10 cellular contexts compared by ENCODE assay signal in the genomic region with DNA sequence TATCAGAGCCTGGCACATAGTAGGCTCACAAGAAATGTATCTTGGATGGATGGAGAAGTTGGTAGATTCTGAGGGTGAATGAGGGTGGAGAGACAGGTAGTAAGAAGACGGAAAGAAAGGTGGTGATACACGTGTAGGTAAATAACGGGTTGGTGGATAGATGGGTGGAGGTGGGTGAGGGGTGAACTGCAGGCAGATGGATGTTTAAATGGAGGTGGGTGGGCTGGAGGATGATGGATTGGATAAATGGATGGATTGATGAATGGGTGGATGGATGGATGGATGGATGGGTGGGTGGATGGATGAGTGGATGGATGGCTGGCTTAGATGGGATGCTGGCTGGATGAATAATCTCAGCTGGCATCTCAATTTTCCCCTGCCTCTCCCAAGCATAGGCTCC. TPM values are rescaled to one million over a fixed set of nuclear protein-coding genes. Genes with fewer than 3 reads are reported as not detected.
"Had no signal": no experiment of that assay in that cellular context is flagged by ENCODE, and none has a peak within 500 bp of the region (broad histone marks: within the 10 kb centered on the region; RNA-seq: fewer than 3 reads in every experiment).

No MANE protein-coding gene starts in this region.

- ATAC-seq: GM23338 had no signal

- H2AFZ ChIP-seq: GM23338 had no signal

- H3K27ac ChIP-seq: HL-60 had no signal

- DNase-seq: H9, HCEC 1CT, HFFc6, KG1 had no signal

- FAIRE-seq: H1, H54 had no signal

- H3K4me2 ChIP-seq: GM23338 had no signal

- H3K4me3 ChIP-seq: GM23338 had no signal

RNA-seq across cellular contexts. Expression of gene CDH22, which starts 9.9 kb away (rescaled TPM):
- total RNA-seq: H9, HFFc6, HT1080 had no signal
- polyA plus RNA-seq: IgD-negative memory B cell had no signal
